ENCODE assay signal across 1 cellular context in the genomic region with DNA sequence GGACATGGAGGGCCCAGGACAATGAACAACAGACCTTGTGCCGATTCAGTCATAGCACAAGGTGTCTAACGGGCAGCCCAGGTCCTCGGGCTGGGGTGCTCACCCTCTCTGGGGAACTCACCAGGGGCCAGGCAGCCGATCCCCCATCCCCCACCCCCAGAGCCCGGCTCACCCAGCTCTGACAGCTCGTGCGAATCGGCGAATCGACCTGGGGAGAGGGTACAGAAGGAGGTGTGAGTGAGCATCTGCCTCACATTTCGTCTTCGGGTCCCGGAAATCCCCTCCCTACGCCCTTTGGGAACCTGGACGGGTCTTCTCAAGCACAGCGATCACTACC.
TF ChIP-seq lines count a peak whose summit lies in the region.

No MANE protein-coding gene starts in this region.

TF ChIP-seq in HepG2, 621 proteins besides CTCF, POLR2A, EP300 and RAD21:
- TF ChIP-seq, protein P1, sequence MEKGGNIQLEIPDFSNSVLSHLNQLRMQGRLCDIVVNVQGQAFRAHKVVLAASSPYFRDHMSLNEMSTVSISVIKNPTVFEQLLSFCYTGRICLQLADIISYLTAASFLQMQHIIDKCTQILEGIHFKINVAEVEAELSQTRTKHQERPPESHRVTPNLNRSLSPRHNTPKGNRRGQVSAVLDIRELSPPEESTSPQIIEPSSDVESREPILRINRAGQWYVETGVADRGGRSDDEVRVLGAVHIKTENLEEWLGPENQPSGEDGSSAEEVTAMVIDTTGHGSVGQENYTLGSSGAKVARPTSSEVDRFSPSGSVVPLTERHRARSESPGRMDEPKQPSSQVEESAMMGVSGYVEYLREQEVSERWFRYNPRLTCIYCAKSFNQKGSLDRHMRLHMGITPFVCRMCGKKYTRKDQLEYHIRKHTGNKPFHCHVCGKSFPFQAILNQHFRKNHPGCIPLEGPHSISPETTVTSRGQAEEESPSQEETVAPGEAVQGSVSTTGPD (CRISPR knock-in tag; IDR thresholded peaks at IDR 0.05), result no peak
- no peak for TF ChIP-seq RCOR2 (CRISPR knock-in tag; IDR thresholded peaks at IDR 0.05)
- TF ChIP-seq TP53 (CRISPR knock-in tag; conservative IDR thresholded peaks at IDR 0.05), result no peak
- TF ChIP-seq HDAC2 (CRISPR knock-in tag; IDR thresholded peaks at IDR 0.05), result no peak
- TF ChIP-seq ERF (CRISPR knock-in tag; IDR thresholded peaks at IDR 0.05), result no peak
- TF ChIP-seq ZFYVE20 (CRISPR knock-in tag; IDR thresholded peaks at IDR 0.05; ENCODE audit: borderline replicate concordance, low read depth), result no peak
- no peak for TF ChIP-seq XRCC5 (optimal IDR thresholded peaks at IDR 0.05; ENCODE audit: low read length)
- TF ChIP-seq ZNF260 (CRISPR knock-in tag; IDR thresholded peaks at IDR 0.05; ENCODE audit: borderline replicate concordance, low read depth), result no peak
- no peak for TF ChIP-seq PCBP1 (IDR thresholded peaks at IDR 0.05; ENCODE audit: borderline replicate concordance, low read depth, low read length)
- no peak for TF ChIP-seq TBX2 (CRISPR knock-in tag; IDR thresholded peaks at IDR 0.05; ENCODE audit: borderline replicate concordance)
- no peak for TF ChIP-seq PTBP1 (IDR thresholded peaks at IDR 0.05; ENCODE audit: low read depth, low read length, poor library complexity, severe bottlenecking)
- TF ChIP-seq RARA (CRISPR knock-in tag; IDR thresholded peaks at IDR 0.05), result no peak
- TF ChIP-seq ATF1 (CRISPR knock-in tag; IDR thresholded peaks at IDR 0.05), result no peak
- TF ChIP-seq EED (CRISPR knock-in tag; IDR thresholded peaks at IDR 0.05), result no peak
